Comparison of ENCODE assay signal across 7 cellular contexts in genomic region chr5:172020110-172020786, GRCh38. TPM values are rescaled to one million over a fixed set of nuclear protein-coding genes. Genes with fewer than 3 reads are reported as not detected.
DNase-seq lines count a peak whose midpoint lies in the region; FAIRE-seq and TF ChIP-seq lines count a peak whose summit lies in the region.
"Not testable (repeated sequence)": the region's sequence is repeated elsewhere in the genome, so short reads cannot be mapped to it uniquely, and the experiment has no call there.

No MANE protein-coding gene starts in this region.

- TF ChIP-seq CTCF in LNCaP clone FGC (IDR thresholded peaks at IDR 0.05; ENCODE audit: control insufficient read depth, extremely low read depth, insufficient read depth) (0 out of 2 replicates have a peak, but pooled peaks have one; percentile 11), hepatocyte (IDR thresholded peaks at IDR 0.05; ENCODE audit: poor library complexity) (peak; percentile 16), osteoblast (IDR thresholded peaks at IDR 0.05; ENCODE audit: extremely low read depth, low read depth, low read length) (peak; percentile 10)
- not testable (repeated sequence) for TF ChIP-seq CTCF in astrocyte of the spinal cord (IDR thresholded peaks at IDR 0.05; ENCODE audit: low read depth, low read length); endothelial cell of umbilical vein (IDR thresholded peaks at IDR 0.05; ENCODE audit: extremely low read depth in 1 of 2, insufficient read depth in 1 of 2, low read depth in 1 of 2, low read length in 2 of 2)

- H3K36me3 ChIP-seq in endothelial cell of umbilical vein (ENCODE audit: control insufficient read depth in 2 of 2, extremely low read depth in 1 of 2, insufficient read depth in 2 of 2, low read length in 2 of 2); hepatocyte (replicated peaks; ENCODE audit: insufficient read depth, low read depth); osteoblast (ENCODE audit: insufficient read depth, low read length): not testable (repeated sequence)

- in situ Hi-C loops in astrocyte of the spinal cord (cut with HindIII; ENCODE audit: low sequenced_read_pairs): not testable (repeated sequence)

- H2AFZ ChIP-seq in endothelial cell of umbilical vein (ENCODE audit: low read depth, low read length); hepatocyte; osteoblast (ENCODE audit: low read length): not testable (repeated sequence)

- POLR2A ChIA-PET in endothelial cell of umbilical vein (lab: Charles Lee): interaction anchor here (0.6 kb wide), 1 partner anchor 8 kb away, joined by 3 read pairs; no protein-coding TSS in a partner anchor

- peak; percentile 33 for DNase-seq in ELR (ENCODE audit: low read depth)
- not testable (repeated sequence) for DNase-seq in LNCaP clone FGC (ENCODE audit: low read depth); hepatocyte (ENCODE audit: low spot score); osteoblast (ENCODE audit: insufficient read length, low spot score, missing footprints)
- DNase-seq in RPMI7951 (ENCODE audit: low read depth): peak; percentile 46
- DNase-seq in astrocyte of the spinal cord (ENCODE audit: low read depth, low spot score): peak; percentile 9
- peak; percentile 21 for DNase-seq in endothelial cell of umbilical vein (ENCODE audit: low read depth, low spot score)

- H3K4me2 ChIP-seq in endothelial cell of umbilical vein (ENCODE audit: insufficient read depth, low read length); hepatocyte; osteoblast (ENCODE audit: insufficient read depth, low read length): not testable (repeated sequence)

- H3K27me3 ChIP-seq in endothelial cell of umbilical vein (ENCODE audit: control insufficient read depth in 2 of 2, insufficient read depth in 2 of 2, low read length in 2 of 2): peaks cover 0 to 10% of the 10 kb centered on the region in 2 experiments
- not testable (repeated sequence) for H3K27me3 ChIP-seq in hepatocyte; osteoblast (ENCODE audit: insufficient read depth, low read length)

- H3K9me3 ChIP-seq in endothelial cell of umbilical vein (replicated peaks; ENCODE audit: control insufficient read depth, insufficient read depth, low read length); hepatocyte (ENCODE audit: low read depth); osteoblast (ENCODE audit: low read depth, low read length): not testable (repeated sequence)

- not testable (repeated sequence) for H3K9ac ChIP-seq in endothelial cell of umbilical vein (replicated peaks; ENCODE audit: extremely low read depth, insufficient read depth, low read length)

- intact Hi-C loops in endothelial cell of umbilical vein (cut with micrococcal nuclease): not testable (repeated sequence)

- BruUV-seq in endothelial cell of umbilical vein (replicated peaks; lab: Mats Ljungman, UMichigan): not testable (repeated sequence)

- dilution Hi-C loops in endothelial cell of umbilical vein (cut with MboI; ENCODE audit: extremely low pct_ligation_motif_present, low sequenced_read_pairs): not testable (repeated sequence)

- not testable (repeated sequence) for H4K20me1 ChIP-seq in endothelial cell of umbilical vein (replicated peaks; ENCODE audit: control insufficient read depth, extremely low read depth, insufficient read depth, low read length); hepatocyte (ENCODE audit: insufficient read depth, poor library complexity, severe bottlenecking); osteoblast (ENCODE audit: insufficient read depth, low read length)

- CTCF ChIA-PET in endothelial cell of umbilical vein (lab: Charles Lee): interaction anchor here (0.6 to 1.9 kb wide), 8 partner anchors 9 to 273 kb away, joined by 3 to 23 read pairs (median 5); partner anchors contain the start of gene STK10

- H3K4me1 ChIP-seq in endothelial cell of umbilical vein (ENCODE audit: control insufficient read depth, extremely low read depth, insufficient read depth, low read length); hepatocyte (ENCODE audit: insufficient read depth); osteoblast (ENCODE audit: insufficient read depth, low read length): not testable (repeated sequence)

- not testable (repeated sequence) for TF ChIP-seq POLR2A in endothelial cell of umbilical vein (IDR thresholded peaks at IDR 0.05; ENCODE audit: low read depth, low read length)

- not testable (repeated sequence) for H3K79me2 ChIP-seq in endothelial cell of umbilical vein (ENCODE audit: control insufficient read depth, insufficient read depth, low read length); hepatocyte; osteoblast (ENCODE audit: insufficient read depth, low read length)

- H3K9me2 ChIP-seq in hepatocyte (replicated peaks; ENCODE audit: insufficient read depth): not testable (repeated sequence)

- 90% methylated on average over 10 of the region's 10 CpGs for WGBS in hepatocyte (ENCODE audit: low lambda C conversion rate, missing lambda C conversion rate)

- FAIRE-seq in endothelial cell of umbilical vein (lab: Jason Lieb, UNC): not testable (repeated sequence)

- H3K27ac ChIP-seq in endothelial cell of umbilical vein (ENCODE audit: insufficient read depth, low read depth, low read length); hepatocyte; osteoblast (ENCODE audit: low read depth, low read length): not testable (repeated sequence)

- not testable (repeated sequence) for H3K4me3 ChIP-seq in LNCaP clone FGC (ENCODE audit: low read depth, low read length); astrocyte of the spinal cord (ENCODE audit: low read depth, low read length); endothelial cell of umbilical vein (replicated peaks in 1 of 3; ENCODE audit: insufficient read depth in 1 of 3, low read depth in 1 of 3, low read length in 3 of 3); hepatocyte; osteoblast (ENCODE audit: insufficient read depth, low read length)

- not testable (repeated sequence) for H3K9me1 ChIP-seq in endothelial cell of umbilical vein (replicated peaks; ENCODE audit: control insufficient read depth, extremely low read depth, insufficient read depth, low read length)

RNA-seq across cellular contexts. Expression of gene FBXW11, which starts 13.8 kb away (rescaled TPM):
- 45.3 and 58.3 TPM in 2 replicates for total RNA-seq in RPMI7951 (2014; rRNA removed; shearing (Covaris generic))
- total RNA-seq in endothelial cell of umbilical vein: 42.3 and 44.7 TPM in 2 replicates
- polyA plus RNA-seq in endothelial cell of umbilical vein: 25.5 and 30.7 TPM in 2 replicates
- polyA plus RNA-seq in endothelial cell of umbilical vein (2011; cell fraction: cytosol; rRNA removed): 25.2 and 27.0 TPM in 2 replicates
- 31.7 and 45.6 TPM in 2 replicates for polyA plus RNA-seq in endothelial cell of umbilical vein (2011; cell fraction: nucleus; rRNA removed)
- 28.0 and 33.7 TPM in 2 replicates for polyA plus RNA-seq in endothelial cell of umbilical vein (2012)
- 115 and 120 TPM in 2 replicates for polyA minus RNA-seq in endothelial cell of umbilical vein
- polyA minus RNA-seq in endothelial cell of umbilical vein (2011; cell fraction: cytosol; rRNA and poly(A)+ RNA removed): 49.6 TPM
- polyA minus RNA-seq in endothelial cell of umbilical vein (2011; cell fraction: nucleus; rRNA and poly(A)+ RNA removed): 36.3 and 54.8 TPM in 2 replicates
- 73.4 and 74.2 TPM in 2 replicates for total RNA-seq in hepatocyte
- 26.7 and 38.0 TPM in 2 replicates for polyA plus RNA-seq in hepatocyte
- 72.5 and 76.7 TPM in 2 replicates for total RNA-seq in osteoblast
